In genomic region chr7:129776397-129776792, GRCh38 we compare ENCODE assay signal across 13 cellular contexts.
A peak's percentile ranks its signal among the peaks of the same experiment; 100 is the strongest.
DNase-seq lines count a peak whose midpoint lies in the region; ATAC-seq and TF ChIP-seq lines count a peak whose summit lies in the region.
"Had no signal": no experiment of that assay in that cellular context is flagged by ENCODE, and none has a peak within 500 bp of the region (broad histone marks: within the 10 kb centered on the region; RNA-seq: fewer than 3 reads in every experiment).

No MANE protein-coding gene starts in this region.

- TF ChIP-seq CTCF in WTC11 (IDR thresholded peaks at IDR 0.05), result no peak

- no peaks in the 10 kb centered on the region for H3K36me3 Mint-ChIP-seq in WTC11
- H3K36me3 Mint-ChIP-seq: CD8-positive, alpha-beta memory T cell had no signal

- peak overlapping the region; percentile 63 for H3K27ac Mint-ChIP-seq in WTC11
- H3K27ac Mint-ChIP-seq: CD8-positive, alpha-beta memory T cell had no signal

- H3K4me1 Mint-ChIP-seq in WTC11, result peaks cover 66% of the 10 kb centered on the region

- no peaks in the 10 kb centered on the region for H3K9me3 Mint-ChIP-seq in WTC11
- H3K9me3 Mint-ChIP-seq: CD8-positive, alpha-beta memory T cell had no signal

- H3K27me3 Mint-ChIP-seq in WTC11 (ENCODE audit: low read depth), result peaks cover 56% of the 10 kb centered on the region

- H3K9ac ChIP-seq in ES-I3 (ENCODE audit: low read depth, low read length) (0 out of 2 replicates have a peak overlapping the region, but pooled peaks have one; percentile 0), HUES48 (ENCODE audit: low read depth, low read length) (no peak overlapping the region), iPS-15b (ENCODE audit: low read depth, low read length) (no peak overlapping the region)
- H3K9ac ChIP-seq: GM23248 had no signal

- POLR2A ChIA-PET in WTC11 (lab: Charles Lee), result interaction anchor here (0.6 to 1.5 kb wide), 3 partner anchors 48 to 236 kb away, joined by 3 to 6 read pairs (median 5); no protein-coding TSS in a partner anchor

- H3K9me3 ChIP-seq in ES-I3 (ENCODE audit: control insufficient read depth, insufficient read depth, low read length) (no peaks in the 10 kb centered on the region; the same call in 1 of the 2 replicates), HUES48 (ENCODE audit: control insufficient read depth, insufficient read depth, low read length) (no peaks in the 10 kb centered on the region), iPS-15b (ENCODE audit: control insufficient read depth, insufficient read depth, low read length) (no peaks in the 10 kb centered on the region)
- H3K9me3 ChIP-seq: Caco-2 had no signal

- H3K4me1 ChIP-seq in ES-I3 (ENCODE audit: insufficient read depth, low read length) (peaks cover 53% of the 10 kb centered on the region), HUES48 (ENCODE audit: control insufficient read depth, insufficient read depth, low read length) (peaks cover 66% of the 10 kb centered on the region), iPS-15b (ENCODE audit: control insufficient read depth, insufficient read depth, low read length) (peaks cover 43% of the 10 kb centered on the region)

- H3K4me3 Mint-ChIP-seq in WTC11, result peak overlapping the region; percentile 77

- 0 out of 2 replicates have a peak, but pooled peaks have one; percentile 0 for ATAC-seq in WTC11
- ATAC-seq: HCT116 had no signal

- in situ Hi-C loops in ACHN (cut with HindIII; ENCODE audit: low pct_ligation_motif_present, low pct_unique_long_range_greater_than_20kb, low sequenced_read_pairs), result no loop called here

- H3K36me3 ChIP-seq in ES-I3 (ENCODE audit: insufficient read depth, low read length) (no peaks in the 10 kb centered on the region), HUES48 (ENCODE audit: control insufficient read depth, insufficient read depth, low read length) (no peaks in the 10 kb centered on the region), iPS-15b (ENCODE audit: control insufficient read depth, insufficient read depth, low read length) (peaks cover 3% of the 10 kb centered on the region)

- peaks cover 64% of the 10 kb centered on the region for H3K27me3 ChIP-seq in HUES48 (ENCODE audit: control insufficient read depth, insufficient read depth, low read length)
- H3K27me3 ChIP-seq in iPS-15b (ENCODE audit: control insufficient read depth, insufficient read depth, low read length), result peaks cover 47% of the 10 kb centered on the region

- DNase-seq in WTC11 (ENCODE audit: low spot score) (peak; percentile 42), ACHN (no peak), iPS-NIHi7 (ENCODE audit: extremely low spot score) (no peak), UCSD-AML1 (lab: John Stamatoyannopoulos, UW; ENCODE audit: unreplicated experiment) (no peak)
- no peak for DNase-seq in central memory CD4-positive, alpha-beta T cell
- DNase-seq: Caco-2; CD8-positive, alpha-beta memory T cell; DND-41; GM23248 had no signal

- H3K4me3 ChIP-seq in HUES48 (ENCODE audit: low read depth, low read length), result peak overlapping the region; percentile 69
- peak overlapping the region; percentile 77 for H3K4me3 ChIP-seq in iPS-15b (ENCODE audit: low read depth, low read length)
- H3K4me3 ChIP-seq: GM23248 had no signal

- CTCF ChIA-PET in WTC11 (lab: Charles Lee), result interaction anchor here (0.5 to 5.0 kb wide), 8 partner anchors 49 to 1099 kb away, joined by 3 to 61 read pairs (median 6); partner anchors contain the start of gene NRF1

- peak overlapping the region; percentile 60 for H3K27ac ChIP-seq in HUES48 (ENCODE audit: low read depth, low read length)
- H3K27ac ChIP-seq: GM23248 had no signal

TF ChIP-seq in WTC11, 78 proteins besides CTCF, POLR2A, EP300 and RAD21:
- TF ChIP-seq ZNF423 (CRISPR knock-in tag; IDR thresholded peaks at IDR 0.05) (peak; percentile 76), TEAD4 (CRISPR knock-in tag; IDR thresholded peaks at IDR 0.05) (no peak), IRF2 (CRISPR knock-in tag; IDR thresholded peaks at IDR 0.05; ENCODE audit: borderline replicate concordance, low read depth) (no peak), ESRRA (CRISPR knock-in tag; IDR thresholded peaks at IDR 0.05; ENCODE audit: borderline replicate concordance) (no peak), TEAD1 (CRISPR knock-in tag; IDR thresholded peaks at IDR 0.05) (0 out of 2 replicates have a peak, but pooled peaks have one; percentile 26), ZNF232 (CRISPR knock-in tag; IDR thresholded peaks at IDR 0.05) (no peak), ZNF671 (CRISPR knock-in tag; IDR thresholded peaks at IDR 0.05) (no peak), E2F5 (CRISPR knock-in tag; IDR thresholded peaks at IDR 0.05) (no peak)
- TF ChIP-seq, protein P1, sequence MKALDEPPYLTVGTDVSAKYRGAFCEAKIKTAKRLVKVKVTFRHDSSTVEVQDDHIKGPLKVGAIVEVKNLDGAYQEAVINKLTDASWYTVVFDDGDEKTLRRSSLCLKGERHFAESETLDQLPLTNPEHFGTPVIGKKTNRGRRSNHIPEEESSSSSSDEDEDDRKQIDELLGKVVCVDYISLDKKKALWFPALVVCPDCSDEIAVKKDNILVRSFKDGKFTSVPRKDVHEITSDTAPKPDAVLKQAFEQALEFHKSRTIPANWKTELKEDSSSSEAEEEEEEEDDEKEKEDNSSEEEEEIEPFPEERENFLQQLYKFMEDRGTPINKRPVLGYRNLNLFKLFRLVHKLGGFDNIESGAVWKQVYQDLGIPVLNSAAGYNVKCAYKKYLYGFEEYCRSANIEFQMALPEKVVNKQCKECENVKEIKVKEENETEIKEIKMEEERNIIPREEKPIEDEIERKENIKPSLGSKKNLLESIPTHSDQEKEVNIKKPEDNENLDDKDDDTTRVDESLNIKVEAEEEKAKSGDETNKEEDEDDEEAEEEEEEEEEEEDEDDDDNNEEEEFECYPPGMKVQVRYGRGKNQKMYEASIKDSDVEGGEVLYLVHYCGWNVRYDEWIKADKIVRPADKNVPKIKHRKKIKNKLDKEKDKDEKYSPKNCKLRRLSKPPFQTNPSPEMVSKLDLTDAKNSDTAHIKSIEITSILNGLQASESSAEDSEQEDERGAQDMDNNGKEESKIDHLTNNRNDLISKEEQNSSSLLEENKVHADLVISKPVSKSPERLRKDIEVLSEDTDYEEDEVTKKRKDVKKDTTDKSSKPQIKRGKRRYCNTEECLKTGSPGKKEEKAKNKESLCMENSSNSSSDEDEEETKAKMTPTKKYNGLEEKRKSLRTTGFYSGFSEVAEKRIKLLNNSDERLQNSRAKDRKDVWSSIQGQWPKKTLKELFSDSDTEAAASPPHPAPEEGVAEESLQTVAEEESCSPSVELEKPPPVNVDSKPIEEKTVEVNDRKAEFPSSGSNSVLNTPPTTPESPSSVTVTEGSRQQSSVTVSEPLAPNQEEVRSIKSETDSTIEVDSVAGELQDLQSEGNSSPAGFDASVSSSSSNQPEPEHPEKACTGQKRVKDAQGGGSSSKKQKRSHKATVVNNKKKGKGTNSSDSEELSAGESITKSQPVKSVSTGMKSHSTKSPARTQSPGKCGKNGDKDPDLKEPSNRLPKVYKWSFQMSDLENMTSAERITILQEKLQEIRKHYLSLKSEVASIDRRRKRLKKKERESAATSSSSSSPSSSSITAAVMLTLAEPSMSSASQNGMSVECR (CRISPR knock-in tag; IDR thresholded peaks at IDR 0.05; ENCODE audit: borderline replicate concordance), result no peak
